30 cellular contexts compared by ENCODE assay signal in genomic region chr17:36069131-36069530, GRCh38. TPM values are rescaled to one million over a fixed set of nuclear protein-coding genes. Genes with fewer than 3 reads are reported as not detected.
"Had no signal": no experiment of that assay in that cellular context is flagged by ENCODE, and none has a peak within 500 bp of the region (broad histone marks: within the 10 kb centered on the region; RNA-seq: fewer than 3 reads in every experiment).

No MANE protein-coding gene starts in this region.

- H3K9ac ChIP-seq: parathyroid adenoma had no signal

- H3K4me3 ChIP-seq: body of pancreas, cardiac muscle cell, esophagus muscularis mucosa, heart right ventricle, left lung, lung, mucosa of descending colon, right atrium auricular region, thoracic aorta had no signal

- H3K4me3 Mint-ChIP-seq: activated B cell treated with CpG ODN at 0.5 μM for 24 hours; activated naive CD8-positive, alpha-beta T cell; endodermal cell; T-helper 2 cell treated with Interferon-gamma antibody and Interleukin-4, amounts not matched to agents 5 μg/mL and 100 μg/mL, for 36 hours had no signal

- H3K4me1 Mint-ChIP-seq: endodermal cell had no signal

- H3K4me1 ChIP-seq: body of pancreas, esophagus muscularis mucosa, parathyroid adenoma, right atrium auricular region had no signal

- H3K27ac Mint-ChIP-seq: activated B cell treated with CpG ODN at 0.5 μM for 24 hours; activated naive CD8-positive, alpha-beta T cell; T-helper 2 cell treated with Interferon-gamma antibody and Interleukin-4, amounts not matched to agents 5 μg/mL and 100 μg/mL, for 36 hours had no signal

- DNase-seq: activated B cell treated with CpG ODN at 0.5 μM for 24 hours; activated effector memory CD4-positive, alpha-beta T cell treated with Interleukin-2 at 50 U/mL for 16 hours; activated naive CD4-positive, alpha-beta T cell treated with Interleukin-2 at 50 U/mL for 16 hours; activated T-cell treated with anti-CD3 and anti-CD28 coated beads, Interleukin-2, amount 50 U/mL, for 48 hours; aorta; body of pancreas; cortex of kidney; endodermal cell; foreskin melanocyte; heart right ventricle; left lung; mesendoderm; mucosa of descending colon; occipital lobe; stimulated activated naive CD4-positive, alpha-beta T cell treated with Interleukin-2 at 50 U/mL for 16 hours; T-helper 1 cell; trophoblast cell had no signal

- H3K9me3 Mint-ChIP-seq: activated B cell treated with CpG ODN at 0.5 μM for 24 hours; endodermal cell; T-helper 2 cell treated with Interferon-gamma antibody and Interleukin-4, amounts not matched to agents 5 μg/mL and 100 μg/mL, for 36 hours had no signal

- H3K36me3 Mint-ChIP-seq: activated naive CD8-positive, alpha-beta T cell had no signal

- H3K9me3 ChIP-seq: body of pancreas, esophagus muscularis mucosa, left lung, mucosa of descending colon, right atrium auricular region, thoracic aorta had no signal

- H3K27me3 ChIP-seq: body of pancreas, cardiac muscle cell, heart right ventricle, left lung, right atrium auricular region had no signal

- ATAC-seq: body of pancreas, heart right ventricle, left lung, mucosa of descending colon had no signal

- H3K79me2 ChIP-seq: parathyroid adenoma had no signal

- H3K36me3 ChIP-seq: cardiac muscle cell, esophagus muscularis mucosa, heart right ventricle, left lung, right atrium auricular region, thoracic aorta had no signal

- H3K27me3 Mint-ChIP-seq: activated naive CD8-positive, alpha-beta T cell had no signal

- H2AFZ ChIP-seq: parathyroid adenoma had no signal

- H3K27ac ChIP-seq: body of pancreas, cardiac muscle cell, esophagus muscularis mucosa, left lung, parathyroid adenoma, right atrium auricular region, thoracic aorta had no signal

RNA-seq across cellular contexts. Expression of gene CCL18, which starts 5.1 kb away (rescaled TPM):
- total RNA-seq: activated B cell treated with CpG ODN at 0.5 μM for 24 hours, body of pancreas, cardiac muscle cell, cerebellum, endodermal cell, glomerular endothelial cell, myocyte, occipital lobe, pulmonary artery endothelial cell had no signal
- polyA plus RNA-seq: cardiac muscle cell, neural cell had no signal

RNA-seq across cellular contexts. Expression of gene CCL3, which starts 20.8 kb away (rescaled TPM):
- total RNA-seq: body of pancreas, cardiac muscle cell, endodermal cell, glomerular endothelial cell, myocyte, pulmonary artery endothelial cell had no signal
- polyA plus RNA-seq: cardiac muscle cell, neural cell had no signal

RNA-seq across cellular contexts. Expression of gene CCL4, which starts 34.5 kb away (rescaled TPM):
- total RNA-seq: body of pancreas, cardiac muscle cell, endodermal cell, glomerular endothelial cell, myocyte, pulmonary artery endothelial cell had no signal
- polyA plus RNA-seq: cardiac muscle cell, neural cell had no signal

RNA-seq across cellular contexts. Expression of gene CCL23, which starts 51.4 kb away (rescaled TPM):
- total RNA-seq: activated B cell treated with CpG ODN at 0.5 μM for 24 hours, cardiac muscle cell, cerebellum, endodermal cell, glomerular endothelial cell, myocyte, occipital lobe, right atrium auricular region, thoracic aorta had no signal
- polyA plus RNA-seq: aorta, cardiac muscle cell, neural cell had no signal
